In the genomic region with DNA sequence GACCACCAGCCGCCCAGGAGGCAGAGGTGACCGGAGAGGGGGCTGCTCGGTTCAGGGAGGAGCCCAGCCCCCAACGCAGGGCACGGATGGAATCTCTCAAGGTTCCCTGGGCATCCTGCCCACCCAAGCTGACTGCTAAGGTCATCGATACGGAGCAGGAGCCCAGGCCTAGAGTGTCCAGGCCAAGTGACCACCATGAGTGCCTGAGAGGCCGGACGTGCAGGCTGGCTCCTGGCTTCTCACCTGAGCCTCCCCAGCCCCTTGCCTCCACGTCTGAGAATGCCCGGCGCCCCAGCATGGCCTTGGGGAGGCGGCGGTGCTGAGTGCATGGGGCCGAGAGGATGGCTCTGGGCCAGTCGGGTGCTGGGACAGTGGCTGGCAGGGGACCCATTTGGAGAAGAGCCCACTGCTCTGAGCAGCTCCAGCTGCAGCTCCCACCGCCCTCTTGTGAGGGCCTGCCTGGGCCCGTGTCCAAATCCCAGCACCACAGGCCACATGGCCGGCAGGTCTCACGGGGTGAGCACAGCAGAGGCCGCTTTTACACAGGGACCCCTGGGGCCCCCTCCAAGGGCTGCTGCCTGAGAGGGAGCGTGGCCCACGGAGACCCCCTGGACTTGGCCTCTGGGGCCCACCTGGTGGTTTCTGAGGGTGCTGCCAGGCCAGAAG, we compare ENCODE assay signal across 8 cellular contexts.
A peak's percentile ranks its signal among the peaks of the same experiment; 100 is the strongest.
DNase-seq lines count a peak whose midpoint lies in the region; ATAC-seq, FAIRE-seq and TF ChIP-seq lines count a peak whose summit lies in the region.

No MANE protein-coding gene starts in this region.

- H3K4me2 ChIP-seq in astrocyte (ENCODE audit: low read length) = no peak overlapping the region

- no peak for FAIRE-seq in astrocyte (lab: Jason Lieb, UNC)

- H3K4me3 ChIP-seq in astrocyte (ENCODE audit: insufficient read depth, low read depth, low read length) (no peak overlapping the region), skeletal muscle tissue (ENCODE audit: low read length in 3 of 3) (peak overlapping the region in 2 of 3 donors; percentile 26 to 29)

- H3K4me1 Mint-ChIP-seq in astrocyte (ENCODE audit: low read depth, unreplicated experiment) = no peaks in the 10 kb centered on the region
- H3K4me1 Mint-ChIP-seq in stimulated activated naive B cell treated with anti-CD40 and anti-IgM and Interleukin-4, amounts not matched to agents 10 μg/mL and 1 μg/mL and 100 μg/mL, for 72 hours = peaks cover 3 to 22% of the 10 kb centered on the region in 2 donors

- H4K20me1 ChIP-seq in astrocyte (ENCODE audit: insufficient read depth, low read length) = no peaks in the 10 kb centered on the region

- peaks cover 5% of the 10 kb centered on the region for H3K36me3 Mint-ChIP-seq in astrocyte (ENCODE audit: low read depth, unreplicated experiment)
- peaks cover 8 to 12% of the 10 kb centered on the region in 2 donors for H3K36me3 Mint-ChIP-seq in stimulated activated naive B cell treated with anti-CD40 and anti-IgM and Interleukin-4, amounts not matched to agents 10 μg/mL and 1 μg/mL and 100 μg/mL, for 72 hours

- peaks cover 6% of the 10 kb centered on the region for H3K27me3 ChIP-seq in astrocyte (ENCODE audit: insufficient read depth, low read length)
- peaks cover 0 to 8% (median 2%) of the 10 kb centered on the region in 3 donors for H3K27me3 ChIP-seq in skeletal muscle tissue (ENCODE audit: control insufficient read depth in 3 of 3, insufficient read depth in 3 of 3, low read length in 3 of 3)

- H3K27ac ChIP-seq in astrocyte (ENCODE audit: low read depth, low read length) (peak overlapping the region; percentile 33), skeletal muscle tissue (ENCODE audit: low read depth, low read length) (peak overlapping the region; percentile 56)

- no peaks in the 10 kb centered on the region for H3K79me2 ChIP-seq in astrocyte (ENCODE audit: insufficient read depth, low read length)

- DNase-seq in NCI-H1092 treated with DMSO at 0.1 percent for 48 hours (lab: John Stamatoyannopoulos, UW) = peak; percentile 96
- DNase-seq in astrocyte (ENCODE audit: low read depth) = peak; percentile 67
- DNase-seq in hypothalamus (lab: John Stamatoyannopoulos, UW) = peak in 49 of 51 donors; percentile 34 to 94 (median 77)
- DNase-seq in NCI-H526 (lab: John Stamatoyannopoulos, UW) = no peak
- no peak for DNase-seq in stimulated activated naive B cell treated with anti-CD40 and anti-IgM and Interleukin-4, amounts not matched to agents 10 μg/mL and 1 μg/mL and 100 μg/mL, for 72 hours

- H3K4me1 ChIP-seq in astrocyte (ENCODE audit: insufficient read depth, low read length) = peaks cover 18% of the 10 kb centered on the region
- peaks cover 22 to 31% (median 28%) of the 10 kb centered on the region in 3 donors for H3K4me1 ChIP-seq in skeletal muscle tissue (ENCODE audit: control insufficient read depth in 3 of 3, insufficient read depth in 3 of 3, low read length in 3 of 3)

- H3K9me3 Mint-ChIP-seq in astrocyte (ENCODE audit: unreplicated experiment) = peaks cover 17% of the 10 kb centered on the region
- H3K9me3 Mint-ChIP-seq in stimulated activated naive B cell treated with anti-CD40 and anti-IgM and Interleukin-4, amounts not matched to agents 10 μg/mL and 1 μg/mL and 100 μg/mL, for 72 hours = peaks cover 11 to 17% of the 10 kb centered on the region in 2 donors

- TF ChIP-seq CTCF in astrocyte (IDR thresholded peaks at IDR 0.05; ENCODE audit: insufficient read depth, low read depth, low read length) = no peak

- peaks cover 7% of the 10 kb centered on the region for H3K27me3 Mint-ChIP-seq in astrocyte (ENCODE audit: low read depth, unreplicated experiment)
- no peaks in the 10 kb centered on the region for H3K27me3 Mint-ChIP-seq in stimulated activated naive B cell treated with anti-CD40 and anti-IgM and Interleukin-4, amounts not matched to agents 10 μg/mL and 1 μg/mL and 100 μg/mL, for 72 hours

- H3K9ac ChIP-seq in astrocyte (ENCODE audit: low read length) = no peak overlapping the region
- peak overlapping the region in 2 of 3 donors; percentile 20 to 45 for H3K9ac ChIP-seq in skeletal muscle tissue (ENCODE audit: low read depth in 1 of 3, low read length in 3 of 3)

- no peak overlapping the region for H3K4me3 Mint-ChIP-seq in astrocyte (ENCODE audit: unreplicated experiment)
- no peak overlapping the region for H3K4me3 Mint-ChIP-seq in stimulated activated naive B cell treated with anti-CD40 and anti-IgM and Interleukin-4, amounts not matched to agents 10 μg/mL and 1 μg/mL and 100 μg/mL, for 72 hours

- H2AFZ ChIP-seq in astrocyte (ENCODE audit: low read depth, low read length) = no peak overlapping the region

- peaks cover 21% of the 10 kb centered on the region for H3K9me3 ChIP-seq in astrocyte (ENCODE audit: insufficient read depth, low read depth, low read length)
- H3K9me3 ChIP-seq in skeletal muscle tissue (ENCODE audit: control insufficient read depth in 3 of 3, low read length in 3 of 3) = peaks cover 7 to 13% (median 10%) of the 10 kb centered on the region in 3 donors

- H3K27ac Mint-ChIP-seq in astrocyte (ENCODE audit: unreplicated experiment) = no peak overlapping the region
- H3K27ac Mint-ChIP-seq in stimulated activated naive B cell treated with anti-CD40 and anti-IgM and Interleukin-4, amounts not matched to agents 10 μg/mL and 1 μg/mL and 100 μg/mL, for 72 hours = no peak overlapping the region

- H3K36me3 ChIP-seq in astrocyte (ENCODE audit: insufficient read depth, low read length) (no peaks in the 10 kb centered on the region), skeletal muscle tissue (ENCODE audit: control insufficient read depth in 3 of 3, insufficient read depth in 3 of 3, low read length in 3 of 3) (peaks cover 0 to 2% (median 0%) of the 10 kb centered on the region in 3 donors)

- ATAC-seq in GM18511 (IDR thresholded peaks at IDR 0.05; ENCODE audit: unreplicated experiment) (no peak), GM21526 (IDR thresholded peaks at IDR 0.05; ENCODE audit: low FRiP score, unreplicated experiment) (no peak)
- no peak for ATAC-seq in stimulated activated naive B cell treated with anti-CD40 and anti-IgM and Interleukin-4, amounts not matched to agents 10 μg/mL and 1 μg/mL and 100 μg/mL, for 72 hours (replicated peaks)

Comparison
In these comparisons a context has a peak if more than half of its experiments do, and no peak if none do; other contexts are left out.
1. DNase-seq: peak in NCI-H1092 treated with DMSO at 0.1 percent for 48 hours (single experiment), astrocyte (single experiment) and hypothalamus (49 of 51); none in NCI-H526 (0 of 2) and stimulated activated naive B cell treated with anti-CD40 and anti-IgM and Interleukin-4, amounts not matched to agents 10 μg/mL and 1 μg/mL and 100 μg/mL, for 72 hours (single experiment).